ENCODE assay signal across 10 cellular contexts in genomic region chr16:46801428-46802049, GRCh38. TPM values are rescaled to one million over a fixed set of nuclear protein-coding genes. Genes with fewer than 3 reads are reported as not detected.
A peak's percentile ranks its signal among the peaks of the same experiment; 100 is the strongest.
DNase-seq lines count a peak whose midpoint lies in the region; ATAC-seq and TF ChIP-seq lines count a peak whose summit lies in the region.
"Had no signal": no experiment of that assay in that cellular context is flagged by ENCODE, and none has a peak within 500 bp of the region (broad histone marks: within the 10 kb centered on the region; RNA-seq: fewer than 3 reads in every experiment).

No MANE protein-coding gene starts in this region.

- WGBS in endodermal cell (ENCODE audit: insufficient coverage in 1 of 2, insufficient read length in 1 of 2), 2 experiments: 72% methylated on average over 3 of the region's 5 CpGs; no CpG with 5 or more reads in 1 of the 2 experiments

- in situ Hi-C loops in gastrocnemius medialis (cut with MboI; ENCODE audit: low sequenced_read_pairs in 4 of 4): no loop called here

- peaks cover 33% of the 10 kb centered on the region for H3K36me3 ChIP-seq in endodermal cell (ENCODE audit: control insufficient read depth, insufficient read depth, low read length)
- no peaks in the 10 kb centered on the region for H3K36me3 ChIP-seq in gastrocnemius medialis

- H3K4me1 Mint-ChIP-seq in endodermal cell: peaks cover 9% of the 10 kb centered on the region

- H3K9me3 ChIP-seq in endodermal cell (ENCODE audit: control insufficient read depth, low read length) (peaks cover 11% of the 10 kb centered on the region), gastrocnemius medialis (no peaks in the 10 kb centered on the region)

- intact Hi-C loops in gastrocnemius medialis (cut with DNase I; ENCODE audit: low total_unique reads): loop anchor here (1.0 to 5.0 kb wide), 3 partner anchors 89 to 128 kb away; partner anchors contain the start of genes ORC6 and VPS35

- no peak overlapping the region for H3K4me3 ChIP-seq in endodermal cell (ENCODE audit: low read length)
- H3K4me3 ChIP-seq in gastrocnemius medialis: no peak overlapping the region

- H3K27me3 ChIP-seq in endodermal cell (ENCODE audit: control insufficient read depth, insufficient read depth, low read length, poor library complexity, severe bottlenecking) (no peaks in the 10 kb centered on the region), gastrocnemius medialis (no peaks in the 10 kb centered on the region)

- no peak overlapping the region for H3K9ac ChIP-seq in endodermal cell (ENCODE audit: extremely low read depth, low read length, poor library complexity, severe bottlenecking)

- peak; percentile 1 for DNase-seq in NOMO-1 treated with DMSO at 0.1 percent for 48 hours (lab: John Stamatoyannopoulos, UW; ENCODE audit: unreplicated experiment)
- no peak for DNase-seq in NOMO-1 treated with dmso at 0.1 percent for 144 hours (lab: John Stamatoyannopoulos, UW; ENCODE audit: unreplicated experiment)
- DNase-seq in NCI-H748 (lab: John Stamatoyannopoulos, UW; ENCODE audit: unreplicated experiment): peak; percentile 35
- DNase-seq in endodermal cell: no peak
- DNase-seq in gastrocnemius medialis: no peak

- ATAC-seq in gastrocnemius medialis: peak in 1 of 2 donors; percentile 68
- no peak for ATAC-seq in activated CD4-positive, CD25-positive, alpha-beta regulatory T cell treated with anti-CD3 and anti-CD28 coated beads, Interleukin-2, amount 50 U/mL, for 24 hours
- no peak for ATAC-seq in GM19035 (IDR thresholded peaks at IDR 0.05; ENCODE audit: unreplicated experiment)
- no peak for ATAC-seq in GM21717 (IDR thresholded peaks at IDR 0.05; ENCODE audit: unreplicated experiment)

- peaks cover 5% of the 10 kb centered on the region for H3K9me3 Mint-ChIP-seq in endodermal cell

- peaks cover 21% of the 10 kb centered on the region for H3K36me3 Mint-ChIP-seq in endodermal cell (ENCODE audit: low read depth)

- TF ChIP-seq CTCF in endodermal cell (conservative IDR thresholded peaks at IDR 0.05) (peak; percentile 80), gastrocnemius medialis (IDR thresholded peaks at IDR 0.05 in 4 of 5, conservative IDR thresholded peaks at IDR 0.05 in 1 of 5) (peak in 4 of 5 experiments; percentile 37 to 49 (median 48))

- H3K27ac ChIP-seq in endodermal cell (ENCODE audit: low read depth, low read length): no peak overlapping the region
- no peak overlapping the region for H3K27ac ChIP-seq in gastrocnemius medialis

- no peak for TF ChIP-seq POLR2A in gastrocnemius medialis (IDR thresholded peaks at IDR 0.05)

- H3K4me1 ChIP-seq in endodermal cell (ENCODE audit: control insufficient read depth, insufficient read depth, low read length) (no peaks in the 10 kb centered on the region), gastrocnemius medialis (peaks cover 0 to 3% of the 10 kb centered on the region in 2 donors)

- H3K4me3 Mint-ChIP-seq in endodermal cell: no peak overlapping the region
- H3K4me3 Mint-ChIP-seq: dendritic cell treated with granulocyte-macrophage colony-stimulating factor and Interleukin-4, amounts not matched to agents 40 ng/mL and 50 ng/mL, for 4 days; IgD-negative memory B cell had no signal

- H3K27me3 Mint-ChIP-seq in endodermal cell (ENCODE audit: insufficient read depth): no peaks in the 10 kb centered on the region
- H3K27me3 Mint-ChIP-seq: dendritic cell treated with granulocyte-macrophage colony-stimulating factor and Interleukin-4, amounts not matched to agents 40 ng/mL and 50 ng/mL, for 4 days; IgD-negative memory B cell had no signal

- no peak overlapping the region for H3K27ac Mint-ChIP-seq in endodermal cell
- H3K27ac Mint-ChIP-seq: dendritic cell treated with granulocyte-macrophage colony-stimulating factor and Interleukin-4, amounts not matched to agents 40 ng/mL and 50 ng/mL, for 4 days; IgD-negative memory B cell had no signal

RNA-seq across cellular contexts. Expression of gene C16orf87, which starts 29.4 kb away (rescaled TPM):
- total RNA-seq in endodermal cell: 10 to 100 TPM; 20.6 to 22.7 TPM
- polyA plus RNA-seq in endodermal cell (2013, experiment 1 of 2): 28.8 TPM
- polyA plus RNA-seq in endodermal cell (2013, experiment 2 of 2): 28.6 TPM
- 10 to 100 TPM; 13.5 to 22.4 (median 20.3) TPM for total RNA-seq in gastrocnemius medialis

RNA-seq across cellular contexts. Expression of gene MYLK3, which starts 53.4 kb away (rescaled TPM):
- 1 to 10 TPM; 2.3 to 4.0 TPM for total RNA-seq in endodermal cell
- polyA plus RNA-seq in endodermal cell (2013, experiment 1 of 2): 1.1 TPM
- polyA plus RNA-seq in endodermal cell (2013, experiment 2 of 2): 0.95 TPM
- total RNA-seq in gastrocnemius medialis: 1 to 10 TPM; 2.4 to 9.2 (median 5.2) TPM
- polyA plus RNA-seq: IgD-negative memory B cell had no signal

Comparison
In these comparisons a context has a peak if more than half of its experiments do, and no peak if none do; other contexts are left out.
1. DNase-seq: peak in NOMO-1 treated with DMSO at 0.1 percent for 48 hours (single experiment) and NCI-H748 (single experiment); none in NOMO-1 treated with dmso at 0.1 percent for 144 hours (single experiment), endodermal cell (single experiment) and gastrocnemius medialis (0 of 2).